In the genomic region with DNA sequence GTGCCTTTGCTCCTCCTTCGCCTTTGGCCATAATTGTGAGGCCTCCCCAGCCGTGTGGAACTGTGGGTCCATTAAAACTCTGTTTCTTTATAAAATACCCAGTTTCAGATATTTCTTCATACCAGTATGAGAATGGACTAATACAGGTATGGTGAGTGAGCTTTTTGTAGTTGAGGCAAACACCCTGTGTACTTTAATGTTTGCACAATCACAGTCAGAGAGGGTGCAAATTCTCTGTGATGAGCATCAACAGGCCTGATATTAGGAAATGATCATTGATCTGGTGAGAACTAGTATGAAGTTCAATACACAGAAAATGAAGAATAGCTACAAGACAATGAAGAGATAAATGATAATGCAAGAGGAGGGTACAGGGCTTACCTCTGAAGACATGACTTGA, we compare ENCODE assay signal across 26 cellular contexts.
"Had no signal": no experiment of that assay in that cellular context is flagged by ENCODE, and none has a peak within 500 bp of the region (broad histone marks: within the 10 kb centered on the region; RNA-seq: fewer than 3 reads in every experiment).

No MANE protein-coding gene starts in this region.

- H3K4me3 ChIP-seq: colonic mucosa, coronary artery, dorsolateral prefrontal cortex, esophagus muscularis mucosa, esophagus squamous epithelium, gastrocnemius medialis, gastroesophageal sphincter, heart left ventricle had no signal

- H3K9me3 ChIP-seq: colonic mucosa, esophagus muscularis mucosa, esophagus squamous epithelium, gastrocnemius medialis, gastroesophageal sphincter, heart left ventricle had no signal

- H3K4me1 ChIP-seq: colonic mucosa, esophagus muscularis mucosa, esophagus squamous epithelium, foreskin keratinocyte, gastrocnemius medialis, gastroesophageal sphincter, heart left ventricle had no signal

- DNase-seq: colonic mucosa; cortex of kidney; dermis blood vessel endothelial cell; dorsolateral prefrontal cortex; effector CD4-positive, alpha-beta T cell; effector CD8-positive, alpha-beta T cell; effector memory CD4-positive, alpha-beta T cell; effector memory CD8-positive, alpha-beta T cell; endodermal cell; erythroblast; esophagus squamous epithelium; foreskin fibroblast; foreskin keratinocyte; foreskin melanocyte; gastrocnemius medialis; glutamatergic neuron; head of caudate nucleus; heart left ventricle had no signal

- FAIRE-seq: endometrium, endothelial cell of umbilical vein, frontal cortex had no signal

- ATAC-seq: effector memory CD8-positive, alpha-beta T cell; esophagus mucosa; foreskin keratinocyte; gastrocnemius medialis; gastroesophageal sphincter; heart left ventricle had no signal

- H3K36me3 ChIP-seq: colonic mucosa, esophagus muscularis mucosa, esophagus squamous epithelium, gastrocnemius medialis, gastroesophageal sphincter, heart left ventricle had no signal

- H3K27ac ChIP-seq: colonic mucosa, coronary artery, dorsolateral prefrontal cortex, epithelial cell of prostate, esophagus muscularis mucosa, esophagus squamous epithelium, foreskin keratinocyte, gastrocnemius medialis, gastroesophageal sphincter, heart left ventricle had no signal

- H3K27me3 ChIP-seq: colonic mucosa, esophagus muscularis mucosa, esophagus squamous epithelium, foreskin keratinocyte, gastroesophageal sphincter had no signal
